12 cellular contexts compared by ENCODE assay signal in genomic region chr11:125934473-125934872, GRCh38. TPM values are rescaled to one million over a fixed set of nuclear protein-coding genes. Genes with fewer than 3 reads are reported as not detected.
"Had no signal": no experiment of that assay in that cellular context is flagged by ENCODE, and none has a peak within 500 bp of the region (broad histone marks: within the 10 kb centered on the region; RNA-seq: fewer than 3 reads in every experiment).

No MANE protein-coding gene starts in this region.

- H3K36me3 ChIP-seq: HAP-1 had no signal

- H3K9me3 Mint-ChIP-seq: GM23338, H9, HFFc6 had no signal

- H3K27ac ChIP-seq: GM23248 had no signal

- H3K4me3 Mint-ChIP-seq: GM23338, H9, HFFc6 had no signal

- DNase-seq: GM23248, GOT3, H7, H9, HCEC 1CT, HFFc6 had no signal

- H3K4me3 ChIP-seq: GM23248, GM23338, HAP-1 had no signal

- ATAC-seq: GM23338, HCT116 had no signal

- FAIRE-seq: H1, H54 had no signal

- H3K27ac Mint-ChIP-seq: GM23338, H9, HFFc6 had no signal

- H3K9me3 ChIP-seq: HAP-1 had no signal

RNA-seq across cellular contexts. Expression of gene VSIG10L2, which starts 11.4 kb away (rescaled TPM):
- total RNA-seq: GM23248, GM23338, H1, H4, H7, H9, HFFc6 had no signal
- polyA plus RNA-seq: GM23248, H1 had no signal

RNA-seq across cellular contexts. Expression of gene DDX25, which starts 30.2 kb away (rescaled TPM):
- total RNA-seq: GM23248, H4, HFFc6 had no signal
- polyA plus RNA-seq: GM23248 had no signal
